In genomic region chr19:1269065-1269477, GRCh38 we compare ENCODE assay signal across 8 cellular contexts. TPM values are rescaled to one million over a fixed set of nuclear protein-coding genes. Genes with fewer than 3 reads are reported as not detected.
DNase-seq lines count a peak whose midpoint lies in the region; ATAC-seq and TF ChIP-seq lines count a peak whose summit lies in the region.

TSS of gene CIRBP (plus strand) at chr19:1269332. CDS start at chr19:1270934, 1,602 bp downstream.

- H3K27me3 ChIP-seq in suprapubic skin = no peaks in the 10 kb centered on the region

- DNase-seq in GM04504 (ENCODE audit: low read depth) (peak; percentile 97), NCI-H1092 treated with DMSO at 0.1 percent for 48 hours (lab: John Stamatoyannopoulos, UW) (peak; percentile 98), germinal center (ENCODE audit: low spot score) (peak; percentile 97), occipital lobe (lab: John Stamatoyannopoulos, UW) (peak; percentile 99), suprapubic skin (ENCODE audit: low spot score in 2 of 2) (peak; percentile 100)
- DNase-seq in activated naive CD4-positive, alpha-beta T cell treated with anti-CD3 and anti-CD28 coated beads, Interleukin-2, amount 50 U/mL, for 16 hours = peak; percentile 99

- peak within 1 kb of the TSS; percentile 100 for H3K27ac ChIP-seq in suprapubic skin

- H3K36me3 ChIP-seq in suprapubic skin = peaks cover 33% of the 10 kb centered on the region

- TF ChIP-seq CTCF in suprapubic skin (IDR thresholded peaks at IDR 0.05) = no peak

- peak; percentile 53 for ATAC-seq in HG02571 (IDR thresholded peaks at IDR 0.05; ENCODE audit: unreplicated experiment)
- ATAC-seq in SK-N-SH treated with all-trans-retinoic acid at 6 μM for 48 hours = peak; percentile 66

- no peak for TF ChIP-seq EP300 in suprapubic skin (IDR thresholded peaks at IDR 0.05)

- H3K4me1 ChIP-seq in suprapubic skin = peaks cover 94% of the 10 kb centered on the region

- WGBS in suprapubic skin = 2% methylated on average over 22 of the region's 50 CpGs

- TF ChIP-seq POLR2A in suprapubic skin (IDR thresholded peaks at IDR 0.05) = peak; percentile 98 to 99

- H3K4me3 ChIP-seq in suprapubic skin = peak within 1 kb of the TSS; percentile 80

- H3K9me3 ChIP-seq in suprapubic skin = no peaks in the 10 kb centered on the region

TF ChIP-seq in SK-N-SH treated with all-trans-retinoic acid at 6 μM for 48 hours, 23 proteins besides CTCF, POLR2A, EP300 and RAD21:
- TF ChIP-seq CSDC2 (CRISPR knock-in tag; IDR thresholded peaks at IDR 0.05) (no peak), GLIS3 (CRISPR knock-in tag; IDR thresholded peaks at IDR 0.05) (no peak), ZFP3 (CRISPR knock-in tag; IDR thresholded peaks at IDR 0.05) (no peak), POU6F1 (CRISPR knock-in tag; IDR thresholded peaks at IDR 0.05; ENCODE audit: borderline replicate concordance, low read depth) (no peak), OSR1 (CRISPR knock-in tag; IDR thresholded peaks at IDR 0.05) (no peak), PPARA (CRISPR knock-in tag; IDR thresholded peaks at IDR 0.05; ENCODE audit: borderline replicate concordance) (no peak), ISL1 (CRISPR knock-in tag; IDR thresholded peaks at IDR 0.05) (no peak), ZNF565 (CRISPR knock-in tag; conservative IDR thresholded peaks at IDR 0.05; ENCODE audit: low read depth) (no peak), CSRNP3 (CRISPR knock-in tag; IDR thresholded peaks at IDR 0.05) (no peak), TCF4 (CRISPR knock-in tag; IDR thresholded peaks at IDR 0.05; ENCODE audit: borderline replicate concordance) (no peak), RARB (CRISPR knock-in tag; IDR thresholded peaks at IDR 0.05) (no peak), ARNTL (CRISPR knock-in tag; IDR thresholded peaks at IDR 0.05; ENCODE audit: borderline replicate concordance, low read depth) (no peak), BACH2 (CRISPR knock-in tag; IDR thresholded peaks at IDR 0.05; ENCODE audit: borderline replicate concordance) (no peak), TSHZ2 (CRISPR knock-in tag; IDR thresholded peaks at IDR 0.05) (no peak), PATZ1 (CRISPR knock-in tag; IDR thresholded peaks at IDR 0.05; ENCODE audit: borderline replicate concordance) (no peak), ZNF8 (CRISPR knock-in tag; IDR thresholded peaks at IDR 0.05) (no peak), ZFP30 (CRISPR knock-in tag; IDR thresholded peaks at IDR 0.05) (no peak)

RNA-seq across cellular contexts. Expression of gene CIRBP, which starts in this region (rescaled TPM):
- total RNA-seq in occipital lobe (598 TPM), suprapubic skin (100 to 1,000 TPM; 338 to 672 (median 451) TPM)

Comparison
In these comparisons a context has a peak if more than half of its experiments do, and no peak if none do; other contexts are left out.
1. Peak in every context shown above with its lines: DNase-seq, ATAC-seq, H3K4me3 ChIP-seq and H3K27ac ChIP-seq.